Comparison of ENCODE assay signal across 19 cellular contexts in the genomic region with DNA sequence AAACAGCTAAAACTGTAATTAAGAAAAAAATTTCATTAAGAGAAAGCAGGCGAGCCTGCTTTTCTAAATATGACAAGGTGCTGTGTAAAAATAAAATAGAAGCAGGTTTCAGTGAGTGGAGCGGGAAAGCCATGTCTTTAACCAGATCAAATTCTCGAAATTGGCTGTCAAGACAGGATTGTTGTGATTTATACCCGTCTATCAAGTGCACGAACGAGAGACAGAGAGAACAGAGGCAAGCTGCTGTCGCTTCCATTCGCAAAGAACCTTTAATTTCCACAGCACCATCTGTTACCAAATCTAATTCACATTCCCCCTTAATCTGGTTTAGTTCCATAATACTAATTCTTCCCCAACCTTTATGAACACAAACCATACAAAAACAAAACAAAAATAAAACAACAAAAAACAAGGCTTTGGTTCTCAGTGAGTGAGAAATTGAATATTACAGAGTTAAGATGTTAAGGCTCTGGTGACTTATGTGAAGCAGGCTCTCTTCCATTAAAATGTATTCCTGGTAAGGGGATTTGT. TPM values are rescaled to one million over a fixed set of nuclear protein-coding genes. Genes with fewer than 3 reads are reported as not detected.
"Had no signal": no experiment of that assay in that cellular context is flagged by ENCODE, and none has a peak within 500 bp of the region (broad histone marks: within the 10 kb centered on the region; RNA-seq: fewer than 3 reads in every experiment).

No MANE protein-coding gene starts in this region.

- H3K27ac ChIP-seq: adrenal gland, coronary artery, esophagus muscularis mucosa, hepatocyte, left lung, suprapubic skin, upper lobe of right lung had no signal

- H3K4me1 ChIP-seq: esophagus muscularis mucosa, left lung, suprapubic skin, upper lobe of right lung had no signal

- H3K9me3 ChIP-seq: adrenal gland, esophagus muscularis mucosa, left lung, suprapubic skin, upper lobe of right lung had no signal

- ATAC-seq: activated CD8-positive, alpha-beta T cell treated with anti-CD3 and anti-CD28 coated beads, Interleukin-2, amount 10 ng/mL, durations not matched to agents 7 days and 5 days; left lung; natural killer cell; right cardiac atrium; stimulated activated naive CD8-positive, alpha-beta T cell treated with anti-CD3 and anti-CD28 coated beads, Interleukin-15, Interleukin-2, amounts not matched to agents 100 U/mL and 50 U/mL, for 24 hours; upper lobe of right lung had no signal

- H3K27me3 ChIP-seq: adrenal gland, esophagus muscularis mucosa, hepatocyte, left lung, suprapubic skin, upper lobe of right lung had no signal

- DNase-seq: activated B cell treated with CpG ODN at 0.5 μM for 24 hours; activated CD4-positive, alpha-beta T cell treated with anti-CD3 and anti-CD28 coated beads, Interleukin-2, amount 10 ng/mL, durations not matched to agents 24 days and 14 days; activated CD8-positive, alpha-beta memory T cell treated with anti-CD3 and anti-CD28 coated beads, Interleukin-2, amount 50 U/mL, for 4 hours; activated CD8-positive, alpha-beta T cell treated with anti-CD3 and anti-CD28 coated beads, Interleukin-2, amount 10 ng/mL, durations not matched to agents 7 days and 5 days; activated effector memory CD4-positive, alpha-beta T cell treated with anti-CD3 and anti-CD28 coated beads, Interleukin-2, amount 50 U/mL, for 16 hours; activated T-cell treated with anti-CD3 and anti-CD28 coated beads, Interleukin-2, amount 50 U/mL, for 48 hours; adrenal gland; central memory CD4-positive, alpha-beta T cell; left lung; natural killer cell; right cardiac atrium; small intestine; stimulated activated naive CD8-positive, alpha-beta T cell treated with anti-CD3 and anti-CD28 coated beads, Interleukin-15, Interleukin-2, amounts not matched to agents 100 U/mL and 50 U/mL, for 24 hours; upper lobe of right lung had no signal

- H3K36me3 ChIP-seq: adrenal gland, esophagus muscularis mucosa, left lung, suprapubic skin, upper lobe of right lung had no signal

- H3K4me3 ChIP-seq: coronary artery, esophagus muscularis mucosa, hepatocyte, left lung, suprapubic skin, upper lobe of right lung had no signal

RNA-seq across cellular contexts. Expression of gene ESRRG, which starts 35.0 kb away (rescaled TPM):
- total RNA-seq: activated B cell treated with CpG ODN at 0.5 μM for 24 hours; activated CD4-positive, alpha-beta T cell treated with anti-CD3 and anti-CD28 coated beads, Interleukin-2, amount 10 ng/mL, durations not matched to agents 24 days and 14 days; activated CD8-positive, alpha-beta T cell treated with anti-CD3 and anti-CD28 coated beads, Interleukin-2, amount 10 ng/mL, durations not matched to agents 7 days and 5 days; natural killer cell; T-helper 2 cell treated with Interferon-gamma antibody and Interleukin-4, amounts not matched to agents 100 ng/mL and 5 ng/mL, for 36 hours had no signal
